Comparison of ENCODE assay signal across 27 cellular contexts in genomic region chr3:37825744-37826143, GRCh38.
"Had no signal": no experiment of that assay in that cellular context is flagged by ENCODE, and none has a peak within 500 bp of the region (broad histone marks: within the 10 kb centered on the region; RNA-seq: fewer than 3 reads in every experiment).

No MANE protein-coding gene starts in this region.

- H3K27ac Mint-ChIP-seq: activated CD4-positive, alpha-beta memory T cell treated with anti-CD3 and anti-CD28 coated beads for 36 hours; activated CD4-positive, alpha-beta T cell treated with anti-CD3 and anti-CD28 coated beads, Interleukin-2, amount 10 ng/mL, durations not matched to agents 24 days and 14 days; activated naive CD4-positive, alpha-beta T cell treated with anti-CD3 and anti-CD28 coated beads, Interleukin-2, amount 10 ng/mL, durations not matched to agents 7 days and 5 days; activated naive CD8-positive, alpha-beta T cell treated with anti-CD3 and anti-CD28 coated beads, Interleukin-2, amount 10 ng/mL, durations not matched to agents 7 days and 5 days; effector memory CD8-positive, alpha-beta T cell; nephron; stimulated activated naive CD8-positive, alpha-beta T cell treated with anti-CD3 and anti-CD28 coated beads, Interleukin-15, Interleukin-2, amounts not matched to agents 100 ng/mL and 50 ng/mL, for 24 hours had no signal

- H3K9me3 Mint-ChIP-seq: activated CD4-positive, alpha-beta memory T cell treated with anti-CD3 and anti-CD28 coated beads for 36 hours; activated CD4-positive, alpha-beta T cell treated with anti-CD3 and anti-CD28 coated beads, Interleukin-2, amount 10 ng/mL, durations not matched to agents 24 days and 14 days; activated naive CD4-positive, alpha-beta T cell treated with anti-CD3 and anti-CD28 coated beads, Interleukin-2, amount 10 ng/mL, durations not matched to agents 7 days and 5 days; activated naive CD8-positive, alpha-beta T cell treated with anti-CD3 and anti-CD28 coated beads, Interleukin-2, amount 10 ng/mL, durations not matched to agents 7 days and 5 days; effector memory CD8-positive, alpha-beta T cell; stimulated activated naive CD8-positive, alpha-beta T cell treated with anti-CD3 and anti-CD28 coated beads, Interleukin-15, Interleukin-2, amounts not matched to agents 100 ng/mL and 50 ng/mL, for 24 hours had no signal

- H3K27ac ChIP-seq: brain microvascular endothelial cell, gastroesophageal sphincter, right lobe of liver, skin epidermis, thoracic aorta had no signal

- H3K27me3 ChIP-seq: brain microvascular endothelial cell, gastroesophageal sphincter, right lobe of liver had no signal

- H3K4me3 ChIP-seq: gastroesophageal sphincter, lung, mucosa of descending colon, right lobe of liver, skin epidermis, thoracic aorta had no signal

- H3K36me3 ChIP-seq: brain microvascular endothelial cell, right lobe of liver, thoracic aorta had no signal

- ATAC-seq: effector memory CD8-positive, alpha-beta T cell; gastroesophageal sphincter; left lobe of liver; mucosa of descending colon; right lobe of liver had no signal

- H3K9me3 ChIP-seq: gastroesophageal sphincter, mucosa of descending colon, right lobe of liver, thoracic aorta had no signal

- H3K4me1 Mint-ChIP-seq: activated CD4-positive, alpha-beta T cell treated with anti-CD3 and anti-CD28 coated beads, Interleukin-2, amount 10 ng/mL, durations not matched to agents 24 days and 14 days; activated naive CD4-positive, alpha-beta T cell treated with anti-CD3 and anti-CD28 coated beads, Interleukin-2, amount 10 ng/mL, durations not matched to agents 7 days and 5 days; activated naive CD8-positive, alpha-beta T cell treated with anti-CD3 and anti-CD28 coated beads, Interleukin-2, amount 10 ng/mL, durations not matched to agents 7 days and 5 days; nephron had no signal

- H3K36me3 Mint-ChIP-seq: activated CD4-positive, alpha-beta memory T cell treated with anti-CD3 and anti-CD28 coated beads for 36 hours; activated naive CD4-positive, alpha-beta T cell treated with anti-CD3 and anti-CD28 coated beads, Interleukin-2, amount 10 ng/mL, durations not matched to agents 7 days and 5 days; activated naive CD8-positive, alpha-beta T cell treated with anti-CD3 and anti-CD28 coated beads, Interleukin-2, amount 10 ng/mL, durations not matched to agents 7 days and 5 days had no signal

- H3K4me1 ChIP-seq: right lobe of liver had no signal

- DNase-seq: activated CD4-positive, alpha-beta memory T cell treated with anti-CD3 and anti-CD28 coated beads for 36 hours; activated CD4-positive, alpha-beta T cell treated with anti-CD3 and anti-CD28 coated beads, Interleukin-2, amount 10 ng/mL, durations not matched to agents 24 days and 14 days; activated CD4-positive, CD25-positive, alpha-beta regulatory T cell treated with anti-CD3 and anti-CD28 coated beads, Interleukin-2, amount 50 U/mL, for 72 hours; activated CD8-positive, alpha-beta memory T cell treated with anti-CD3 and anti-CD28 coated beads, Interleukin-2, amount 50 U/mL, for 4 hours; activated gamma-delta T cell; activated naive CD4-positive, alpha-beta T cell treated with anti-CD3 and anti-CD28 coated beads, Interleukin-2, amount 10 ng/mL, durations not matched to agents 7 days and 5 days; activated naive CD8-positive, alpha-beta T cell treated with anti-CD3 and anti-CD28 coated beads, Interleukin-2, amount 10 ng/mL, durations not matched to agents 7 days and 5 days; activated T-cell treated with anti-CD3 and anti-CD28 coated beads, Interleukin-2, amount 50 U/mL, for 1 hour; brain microvascular endothelial cell; caudate nucleus; cortex of kidney; effector memory CD8-positive, alpha-beta T cell; head of caudate nucleus; kidney glomerular epithelial cell; mesendoderm; mucosa of descending colon; right lobe of liver; stimulated activated CD4-positive, alpha-beta T cell treated with anti-CD3 and anti-CD28 coated beads, Interleukin-12 subunit alpha, Interleukin-12 subunit beta, amount 100 ng/mL, for 4 hours; stimulated activated CD4-positive, alpha-beta T cell treated with anti-CD3 and anti-CD28 coated beads, Interleukin-4, amount 100 ng/mL, for 1 hour; T-helper 1 cell had no signal

- H3K4me3 Mint-ChIP-seq: activated CD4-positive, alpha-beta memory T cell treated with anti-CD3 and anti-CD28 coated beads for 36 hours; activated CD4-positive, alpha-beta T cell treated with anti-CD3 and anti-CD28 coated beads, Interleukin-2, amount 10 ng/mL, durations not matched to agents 24 days and 14 days; activated naive CD4-positive, alpha-beta T cell treated with anti-CD3 and anti-CD28 coated beads, Interleukin-2, amount 10 ng/mL, durations not matched to agents 7 days and 5 days; activated naive CD8-positive, alpha-beta T cell treated with anti-CD3 and anti-CD28 coated beads, Interleukin-2, amount 10 ng/mL, durations not matched to agents 7 days and 5 days; effector memory CD8-positive, alpha-beta T cell; nephron; stimulated activated naive CD8-positive, alpha-beta T cell treated with anti-CD3 and anti-CD28 coated beads, Interleukin-15, Interleukin-2, amounts not matched to agents 100 ng/mL and 50 ng/mL, for 24 hours had no signal
